15 cellular contexts compared by ENCODE assay signal in genomic region chr15:95470529-95470928, GRCh38.
"Had no signal": no experiment of that assay in that cellular context is flagged by ENCODE, and none has a peak within 500 bp of the region (broad histone marks: within the 10 kb centered on the region; RNA-seq: fewer than 3 reads in every experiment).

No MANE protein-coding gene starts in this region.

- H3K36me3 Mint-ChIP-seq: activated CD8-positive, alpha-beta memory T cell treated with anti-CD3 and anti-CD28 coated beads, Interleukin-2, amount 10 ng/mL, durations not matched to agents 7 days and 5 days; activated naive CD4-positive, alpha-beta T cell treated with anti-CD3 and anti-CD28 coated beads, Interleukin-2, amount 50 U/mL, for 72 hours; natural killer cell treated with Interleukin-12 subunit alpha and Interleukin-12 subunit beta and Interleukin-15 and Interleukin-18, amount 100 ng/mL, for 72 hours had no signal

- H3K27me3 ChIP-seq: breast epithelium, gastrocnemius medialis, hepatocyte, stomach had no signal

- ATAC-seq: activated CD8-positive, alpha-beta memory T cell treated with anti-CD3 and anti-CD28 coated beads, Interleukin-2, amount 10 ng/mL, durations not matched to agents 7 days and 5 days; activated naive CD4-positive, alpha-beta T cell treated with anti-CD3 and anti-CD28 coated beads, Interleukin-2, amount 50 U/mL, for 72 hours; gastrocnemius medialis; natural killer cell treated with Interleukin-12 subunit alpha and Interleukin-12 subunit beta and Interleukin-15 and Interleukin-18, amount 100 ng/mL, for 72 hours had no signal

- H3K9me3 Mint-ChIP-seq: activated naive CD4-positive, alpha-beta T cell treated with anti-CD3 and anti-CD28 coated beads, Interleukin-2, amount 50 U/mL, for 72 hours; activated T-cell treated with anti-CD3 and anti-CD28 coated beads, Interleukin-2, amount 50 U/mL, for 24 hours; natural killer cell treated with Interleukin-12 subunit alpha and Interleukin-12 subunit beta and Interleukin-15 and Interleukin-18, amount 100 ng/mL, for 72 hours had no signal

- H3K4me3 Mint-ChIP-seq: activated CD8-positive, alpha-beta memory T cell treated with anti-CD3 and anti-CD28 coated beads, Interleukin-2, amount 10 ng/mL, durations not matched to agents 7 days and 5 days; activated T-cell treated with anti-CD3 and anti-CD28 coated beads, Interleukin-2, amount 50 U/mL, for 24 hours; natural killer cell treated with Interleukin-12 subunit alpha and Interleukin-12 subunit beta and Interleukin-15 and Interleukin-18, amount 100 ng/mL, for 72 hours had no signal

- H3K4me1 ChIP-seq: breast epithelium, gastrocnemius medialis had no signal

- H3K27ac ChIP-seq: hepatocyte, stomach had no signal

- H3K4me3 ChIP-seq: breast epithelium, gastrocnemius medialis, hepatocyte, stomach had no signal

- H3K4me1 Mint-ChIP-seq: activated CD8-positive, alpha-beta memory T cell treated with anti-CD3 and anti-CD28 coated beads, Interleukin-2, amount 10 ng/mL, durations not matched to agents 7 days and 5 days had no signal

- DNase-seq: activated CD4-positive, alpha-beta T cell treated with anti-CD3 and anti-CD28 coated beads for 1 hour; activated CD4-positive, alpha-beta T cell treated with anti-CD3 and anti-CD28 coated beads, Interleukin-2, amount 50 U/mL, for 48 hours; activated CD8-positive, alpha-beta memory T cell treated with anti-CD3 and anti-CD28 coated beads, Interleukin-2, amount 10 ng/mL, durations not matched to agents 7 days and 5 days; activated effector memory CD4-positive, alpha-beta T cell treated with Interleukin-2 at 50 U/mL for 16 hours; activated T-cell treated with anti-CD3 and anti-CD28 coated beads, Interleukin-2, amount 50 U/mL, for 24 hours; gastrocnemius medialis; SHP77; stimulated activated CD4-positive, alpha-beta T cell treated with anti-CD3 and anti-CD28 coated beads, Interleukin-15, amount 100 ng/mL, for 24 hours; stomach; T-helper 2 cell; trophoblast cell had no signal

- H3K27ac Mint-ChIP-seq: activated CD8-positive, alpha-beta memory T cell treated with anti-CD3 and anti-CD28 coated beads, Interleukin-2, amount 10 ng/mL, durations not matched to agents 7 days and 5 days; activated naive CD4-positive, alpha-beta T cell treated with anti-CD3 and anti-CD28 coated beads, Interleukin-2, amount 50 U/mL, for 72 hours; activated T-cell treated with anti-CD3 and anti-CD28 coated beads, Interleukin-2, amount 50 U/mL, for 24 hours had no signal

- H3K36me3 ChIP-seq: breast epithelium, gastrocnemius medialis, stomach had no signal

- H3K9me3 ChIP-seq: breast epithelium, gastrocnemius medialis, stomach had no signal
